8 cellular contexts compared by ENCODE assay signal in genomic region chr19:18304496-18305312, GRCh38. TPM values are rescaled to one million over a fixed set of nuclear protein-coding genes. Genes with fewer than 3 reads are reported as not detected.
DNase-seq lines count a peak whose midpoint lies in the region; ATAC-seq and TF ChIP-seq lines count a peak whose summit lies in the region.

No MANE protein-coding gene starts in this region.

- TF ChIP-seq CTCF in kidney epithelial cell (IDR thresholded peaks at IDR 0.05; ENCODE audit: insufficient read depth, low read length, poor library complexity, severe bottlenecking): no peak

- DNase-seq in SIG-M5 treated with dmso at 0.1 percent for 504 hours (lab: John Stamatoyannopoulos, UW; ENCODE audit: unreplicated experiment) (peak; percentile 72), SIG-M5 (lab: John Stamatoyannopoulos, UW) (no peak), M059J (ENCODE audit: low read depth) (peak; percentile 87), kidney epithelial cell (ENCODE audit: low read depth) (no peak)
- DNase-seq in central memory CD4-positive, alpha-beta T cell: peak; percentile 79
- peak; percentile 81 for DNase-seq in stimulated activated CD4-positive, alpha-beta T cell treated with anti-CD3 and anti-CD28 coated beads, Interleukin-12 subunit alpha, Interleukin-12 subunit beta, amount 100 ng/mL, for 4 hours

- H3K27me3 ChIP-seq in kidney epithelial cell (ENCODE audit: control insufficient read depth, insufficient read depth, low read length): no peaks in the 10 kb centered on the region

- H3K36me3 ChIP-seq in kidney epithelial cell (ENCODE audit: control insufficient read depth, insufficient read depth, low read length): no peaks in the 10 kb centered on the region

- peak overlapping the region; percentile 25 for H3K4me3 ChIP-seq in kidney epithelial cell (ENCODE audit: low read depth, low read length)

- peak; percentile 89 to 90 for ATAC-seq in activated CD4-positive, CD25-positive, alpha-beta regulatory T cell treated with anti-CD3 and anti-CD28 coated beads, Interleukin-2, amount 50 U/mL, for 24 hours
- ATAC-seq in HG03139 (IDR thresholded peaks at IDR 0.05; ENCODE audit: unreplicated experiment): no peak

RNA-seq across cellular contexts. Expression of gene LSM4, which starts 18.2 kb away (rescaled TPM):
- 314 and 393 TPM in 2 replicates for total RNA-seq in M059J (2014; rRNA removed; shearing (Covaris generic))
- 333 and 367 TPM in 2 replicates for total RNA-seq in kidney epithelial cell

RNA-seq across cellular contexts. Expression of gene JUND, which starts 23.3 kb away (rescaled TPM):
- 54.1 and 206 TPM in 2 replicates for total RNA-seq in M059J (2014; rRNA removed; shearing (Covaris generic))
- 253 and 262 TPM in 2 replicates for total RNA-seq in kidney epithelial cell

RNA-seq across cellular contexts. Expression of gene IQCN, which starts 30.5 kb away (rescaled TPM):
- 0.10 TPM in 1 of 2 replicates, not detected in the other for total RNA-seq in M059J (2014; rRNA removed; shearing (Covaris generic))
- 0.13 and 0.21 TPM in 2 replicates for total RNA-seq in kidney epithelial cell

RNA-seq across cellular contexts. Expression of gene PGPEP1, which starts 35.7 kb away (rescaled TPM):
- total RNA-seq in M059J (2014; rRNA removed; shearing (Covaris generic)): 10.3 and 13.5 TPM in 2 replicates
- total RNA-seq in kidney epithelial cell: 28.8 and 34.4 TPM in 2 replicates

Comparison
In these comparisons a context has a peak if more than half of its experiments do, and no peak if none do; other contexts are left out.
1. DNase-seq: peak in SIG-M5 treated with dmso at 0.1 percent for 504 hours (single experiment), M059J (single experiment), central memory CD4-positive, alpha-beta T cell (single experiment) and stimulated activated CD4-positive, alpha-beta T cell treated with anti-CD3 and anti-CD28 coated beads, Interleukin-12 subunit alpha, Interleukin-12 subunit beta, amount 100 ng/mL, for 4 hours (single experiment); none in SIG-M5 (single experiment) and kidney epithelial cell (single experiment).